Comparison of ENCODE assay signal across 34 cellular contexts in genomic region chr9:25700430-25700829, GRCh38. TPM values are rescaled to one million over a fixed set of nuclear protein-coding genes. Genes with fewer than 3 reads are reported as not detected.
"Had no signal": no experiment of that assay in that cellular context is flagged by ENCODE, and none has a peak within 500 bp of the region (broad histone marks: within the 10 kb centered on the region; RNA-seq: fewer than 3 reads in every experiment).

No MANE protein-coding gene starts in this region.

- H3K9me3 Mint-ChIP-seq: activated B cell treated with CpG ODN at 0.5 μM for 24 hours; nephron progenitor cell; stimulated activated memory B cell treated with anti-CD40 and anti-IgM and Interleukin-4, amounts not matched to agents 10 μg/mL and 1 μg/mL and 100 μg/mL, for 72 hours; stimulated activated naive CD8-positive, alpha-beta T cell treated with anti-CD3 and anti-CD28 coated beads, Interleukin-15, amount 100 ng/mL, for 72 hours; type B pancreatic cell had no signal

- H3K36me3 Mint-ChIP-seq: activated CD8-positive, alpha-beta memory T cell treated with anti-CD3 and anti-CD28 coated beads, Interleukin-2, amount 10 ng/mL, durations not matched to agents 7 days and 5 days; activated naive CD8-positive, alpha-beta T cell treated with anti-CD3 and anti-CD28 coated beads for 36 hours; brain; naive B cell; stimulated activated memory B cell treated with anti-CD40 and anti-IgM and Interleukin-4, amounts not matched to agents 10 μg/mL and 1 μg/mL and 100 μg/mL, for 72 hours; type B pancreatic cell had no signal

- H3K27ac ChIP-seq: adrenal gland, gastroesophageal sphincter, neutrophil, pancreas, psoas muscle, sigmoid colon, vagina had no signal

- ATAC-seq: activated CD8-positive, alpha-beta memory T cell treated with anti-CD3 and anti-CD28 coated beads, Interleukin-2, amount 10 ng/mL, durations not matched to agents 7 days and 5 days; activated CD8-positive, alpha-beta T cell treated with anti-CD3 and anti-CD28 coated beads for 36 hours; gastroesophageal sphincter; left ventricle myocardium superior; pancreas; psoas muscle; stimulated activated memory B cell treated with anti-CD40 and anti-IgM and Interleukin-4, amounts not matched to agents 10 μg/mL and 1 μg/mL and 100 μg/mL, for 72 hours; stimulated activated naive CD8-positive, alpha-beta T cell treated with anti-CD3 and anti-CD28 coated beads, Interleukin-15, amount 100 ng/mL, for 72 hours had no signal

- H3K4me3 Mint-ChIP-seq: activated B cell treated with CpG ODN at 0.5 μM for 24 hours; activated CD8-positive, alpha-beta memory T cell treated with anti-CD3 and anti-CD28 coated beads, Interleukin-2, amount 10 ng/mL, durations not matched to agents 7 days and 5 days; activated CD8-positive, alpha-beta T cell treated with anti-CD3 and anti-CD28 coated beads for 36 hours; activated naive CD8-positive, alpha-beta T cell treated with anti-CD3 and anti-CD28 coated beads for 36 hours; brain; naive B cell; nephron progenitor cell; stimulated activated memory B cell treated with anti-CD40 and anti-IgM and Interleukin-4, amounts not matched to agents 10 μg/mL and 1 μg/mL and 100 μg/mL, for 72 hours; stimulated activated naive CD8-positive, alpha-beta T cell treated with anti-CD3 and anti-CD28 coated beads, Interleukin-15, amount 100 ng/mL, for 72 hours; T-helper 2 cell treated with Interferon-gamma antibody and Interleukin-4, amounts not matched to agents 5 μg/mL and 100 μg/mL, for 36 hours; type B pancreatic cell had no signal

- H3K4me1 Mint-ChIP-seq: activated B cell treated with CpG ODN at 0.5 μM for 24 hours; activated CD8-positive, alpha-beta memory T cell treated with anti-CD3 and anti-CD28 coated beads, Interleukin-2, amount 10 ng/mL, durations not matched to agents 7 days and 5 days; activated naive CD8-positive, alpha-beta T cell treated with anti-CD3 and anti-CD28 coated beads for 36 hours; naive B cell; stimulated activated memory B cell treated with anti-CD40 and anti-IgM and Interleukin-4, amounts not matched to agents 10 μg/mL and 1 μg/mL and 100 μg/mL, for 72 hours; stimulated activated naive CD8-positive, alpha-beta T cell treated with anti-CD3 and anti-CD28 coated beads, Interleukin-15, amount 100 ng/mL, for 72 hours had no signal

- H3K36me3 ChIP-seq: adrenal gland, gastroesophageal sphincter, neutrophil, pancreas, sigmoid colon, vagina had no signal

- H3K27me3 Mint-ChIP-seq: activated B cell treated with CpG ODN at 0.5 μM for 24 hours; activated CD8-positive, alpha-beta memory T cell treated with anti-CD3 and anti-CD28 coated beads, Interleukin-2, amount 10 ng/mL, durations not matched to agents 7 days and 5 days; activated CD8-positive, alpha-beta T cell treated with anti-CD3 and anti-CD28 coated beads for 36 hours; activated naive CD8-positive, alpha-beta T cell treated with anti-CD3 and anti-CD28 coated beads for 36 hours; brain; naive B cell; stimulated activated memory B cell treated with anti-CD40 and anti-IgM and Interleukin-4, amounts not matched to agents 10 μg/mL and 1 μg/mL and 100 μg/mL, for 72 hours; stimulated activated naive CD8-positive, alpha-beta T cell treated with anti-CD3 and anti-CD28 coated beads, Interleukin-15, amount 100 ng/mL, for 72 hours; type B pancreatic cell had no signal

- H3K27me3 ChIP-seq: adrenal gland, gastroesophageal sphincter, neutrophil, pancreas, sigmoid colon, vagina had no signal

- H3K27ac Mint-ChIP-seq: activated B cell treated with CpG ODN at 0.5 μM for 24 hours; activated CD8-positive, alpha-beta memory T cell treated with anti-CD3 and anti-CD28 coated beads, Interleukin-2, amount 10 ng/mL, durations not matched to agents 7 days and 5 days; activated CD8-positive, alpha-beta T cell treated with anti-CD3 and anti-CD28 coated beads for 36 hours; activated naive CD8-positive, alpha-beta T cell treated with anti-CD3 and anti-CD28 coated beads for 36 hours; brain; naive B cell; nephron progenitor cell; stimulated activated memory B cell treated with anti-CD40 and anti-IgM and Interleukin-4, amounts not matched to agents 10 μg/mL and 1 μg/mL and 100 μg/mL, for 72 hours; stimulated activated naive CD8-positive, alpha-beta T cell treated with anti-CD3 and anti-CD28 coated beads, Interleukin-15, amount 100 ng/mL, for 72 hours; T-helper 2 cell treated with Interferon-gamma antibody and Interleukin-4, amounts not matched to agents 5 μg/mL and 100 μg/mL, for 36 hours; type B pancreatic cell had no signal

- H3K4me3 ChIP-seq: adrenal gland, gastroesophageal sphincter, pancreas, psoas muscle, sigmoid colon, vagina had no signal

- H3K9me3 ChIP-seq: adrenal gland, gastroesophageal sphincter, neutrophil, pancreas, psoas muscle, sigmoid colon, vagina had no signal

- DNase-seq: activated B cell treated with CpG ODN at 0.5 μM for 24 hours; activated CD4-positive, alpha-beta T cell treated with anti-CD3 and anti-CD28 coated beads, Interleukin-2, amount 50 U/mL, for 1 hour; activated CD8-positive, alpha-beta memory T cell treated with anti-CD3 and anti-CD28 coated beads, Interleukin-2, amount 10 ng/mL, durations not matched to agents 7 days and 5 days; activated CD8-positive, alpha-beta T cell treated with anti-CD3 and anti-CD28 coated beads for 36 hours; activated effector memory CD4-positive, alpha-beta T cell treated with Interleukin-2 at 50 U/mL for 16 hours; activated naive CD4-positive, alpha-beta T cell treated with Interleukin-2 at 50 U/mL for 16 hours; activated naive CD8-positive, alpha-beta T cell treated with anti-CD3 and anti-CD28 coated beads for 36 hours; activated T-cell treated with anti-CD3 and anti-CD28 coated beads for 4 hours; adrenal gland; aorta; caudate nucleus; dermis blood vessel endothelial cell; effector CD4-positive, alpha-beta T cell; hippocampal formation; left cardiac atrium; left ventricle myocardium superior; naive B cell; nephron progenitor cell; pancreas; psoas muscle; sigmoid colon; small intestine; stimulated activated CD4-positive, alpha-beta T cell treated with anti-CD3 and anti-CD28 coated beads, Interleukin-1b, Interleukin-23, amount 100 ng/mL, for 48 hours; stimulated activated CD4-positive, alpha-beta T cell treated with anti-CD3 and anti-CD28 coated beads, Interleukin-4, amount 100 ng/mL, for 4 hours; stimulated activated CD8-positive, alpha-beta memory T cell treated with anti-CD3 and anti-CD28 coated beads, Interleukin-4, amount 100 ng/mL, for 48 hours; stimulated activated naive CD8-positive, alpha-beta T cell treated with anti-CD3 and anti-CD28 coated beads, Interleukin-15, amount 100 ng/mL, for 72 hours; substantia nigra had no signal

- H3K4me1 ChIP-seq: adrenal gland, pancreas, psoas muscle, vagina had no signal

RNA-seq across cellular contexts. Expression of gene TUSC1, which starts 22.2 kb away (rescaled TPM):
- total RNA-seq: activated CD8-positive, alpha-beta memory T cell treated with anti-CD3 and anti-CD28 coated beads, Interleukin-2, amount 10 ng/mL, durations not matched to agents 7 days and 5 days had no signal
